In the genomic region with DNA sequence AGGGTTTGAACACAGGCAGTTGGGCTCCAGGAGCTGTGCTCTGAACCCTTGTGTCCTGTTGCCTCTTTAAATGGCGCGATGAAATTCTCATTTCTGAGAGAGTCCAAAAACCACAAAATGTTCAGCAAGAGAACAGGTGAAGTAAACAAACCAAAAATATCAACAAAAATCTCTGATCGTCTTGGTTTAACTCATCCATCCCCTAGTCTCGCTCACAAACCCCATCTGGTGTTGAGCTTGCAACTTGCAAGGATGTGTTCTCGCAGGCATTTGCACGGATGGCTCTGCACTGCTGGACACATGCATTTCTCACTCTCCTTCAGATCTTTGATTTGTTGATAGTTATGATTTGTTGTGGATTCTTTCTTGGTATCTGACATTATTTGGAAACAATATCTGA, we compare ENCODE assay signal across 13 cellular contexts. TPM values are rescaled to one million over a fixed set of nuclear protein-coding genes. Genes with fewer than 3 reads are reported as not detected.
DNase-seq lines count a peak whose midpoint lies in the region; ATAC-seq, FAIRE-seq and TF ChIP-seq lines count a peak whose summit lies in the region.
"Had no signal": no experiment of that assay in that cellular context is flagged by ENCODE, and none has a peak within 500 bp of the region (broad histone marks: within the 10 kb centered on the region; RNA-seq: fewer than 3 reads in every experiment).

No MANE protein-coding gene starts in this region.

- no peak for ATAC-seq in heart right ventricle

- H3K4me3 ChIP-seq in A673 (ENCODE audit: low read depth, low read length, poor library complexity, severe bottlenecking) (no peak overlapping the region), astrocyte of the cerebellum (ENCODE audit: low read depth, low read length) (no peak overlapping the region), small intestine (ENCODE audit: low read depth in 1 of 2, low read length in 2 of 2) (no peak overlapping the region), heart right ventricle (no peak overlapping the region)
- H3K4me3 ChIP-seq: BLaER1 had no signal

- CTCF ChIA-PET in A673 (lab: Charles Lee): no interaction called here

- TF ChIP-seq CTCF in A673 (conservative IDR thresholded peaks at IDR 0.05; ENCODE audit: low read depth, low read length): 0 out of 2 replicates have a peak, but pooled peaks have one; percentile 18
- TF ChIP-seq CTCF in astrocyte of the cerebellum (IDR thresholded peaks at IDR 0.05; ENCODE audit: low read depth, low read length, missing control alignments): peak; percentile 47
- peak in 1 of 9 donors; percentile 7 for TF ChIP-seq CTCF in heart right ventricle (IDR thresholded peaks at IDR 0.05)

- no TSS peak for BruUV-seq in A673 (replicated peaks; lab: Mats Ljungman, UMichigan)

- DNase-seq in A673 (ENCODE audit: low spot score) (no peak), HCEC 1CT (peak; percentile 31), astrocyte of the cerebellum (ENCODE audit: low read depth) (no peak), iris pigment epithelial cell (ENCODE audit: low read depth) (peak; percentile 25), small intestine (no peak), DMS53 treated with DMSO at 0.1 percent for 48 hours (lab: John Stamatoyannopoulos, UW; ENCODE audit: unreplicated experiment) (no peak), SHP77 (lab: John Stamatoyannopoulos, UW) (no peak), heart right ventricle (no peak)
- DNase-seq: activated T-cell treated with anti-CD3 and anti-CD28 coated beads, Interleukin-2, amount 50 U/mL, for 1 hour; SIG-M5 had no signal

- no peaks in the 10 kb centered on the region for H3K9me3 ChIP-seq in A673 (ENCODE audit: low read depth, low read length, poor library complexity, severe bottlenecking)
- H3K9me3 ChIP-seq in small intestine (ENCODE audit: control insufficient read depth, low read depth): no peaks in the 10 kb centered on the region
- no peaks in the 10 kb centered on the region for H3K9me3 ChIP-seq in heart right ventricle

- H3K36me3 ChIP-seq in A673 (ENCODE audit: insufficient read depth, low read length, poor library complexity, severe bottlenecking): no peaks in the 10 kb centered on the region
- H3K36me3 ChIP-seq in small intestine (ENCODE audit: control insufficient read depth in 2 of 2, insufficient read depth in 2 of 2, low read length in 2 of 2): peaks cover 3 to 9% of the 10 kb centered on the region in 2 donors
- peaks cover 0 to 79% (median 0%) of the 10 kb centered on the region in 9 donors for H3K36me3 ChIP-seq in heart right ventricle

- H3K27ac ChIP-seq in A673 (ENCODE audit: low read depth, low read length, poor library complexity, severe bottlenecking): no peak overlapping the region
- H3K27ac ChIP-seq in small intestine (ENCODE audit: low read depth in 1 of 2, low read length in 1 of 2): no peak overlapping the region
- no peak overlapping the region for H3K27ac ChIP-seq in heart right ventricle
- H3K27ac ChIP-seq: BLaER1 had no signal

- in situ Hi-C loops in astrocyte of the cerebellum (cut with HindIII; ENCODE audit: low sequenced_read_pairs): no loop called here

- POLR2A ChIA-PET in A673 (lab: Charles Lee; ENCODE audit: low non-redundant PET): no interaction called here

- H3K27me3 ChIP-seq in A673 (replicated peaks; ENCODE audit: insufficient read depth, low read depth, low read length, poor library complexity) (no peaks in the 10 kb centered on the region), small intestine (ENCODE audit: control insufficient read depth in 2 of 2, insufficient read depth in 2 of 2, low read length in 2 of 2) (no peaks in the 10 kb centered on the region), heart right ventricle (no peaks in the 10 kb centered on the region)
- H3K27me3 ChIP-seq: BLaER1 had no signal

- no peak for FAIRE-seq in small intestine (lab: Jason Lieb, UNC)
- FAIRE-seq: G401.6, urothelium cell line had no signal

- intact Hi-C loops in A673 (cut with micrococcal nuclease; ENCODE audit: unreplicated experiment) (no loop called here), heart right ventricle (cut with DNase I) (no loop called here)

- 84 to 90% (median 85%) methylated on average over 6 of the region's 6 CpGs for WGBS in small intestine, 3 donors
- 87 to 89% methylated on average over 6 of the region's 6 CpGs for WGBS in heart right ventricle, 2 donors

- no peaks in the 10 kb centered on the region for H3K4me1 ChIP-seq in A673 (ENCODE audit: insufficient read depth, low read length, poor library complexity, severe bottlenecking)
- no peaks in the 10 kb centered on the region for H3K4me1 ChIP-seq in small intestine (ENCODE audit: control insufficient read depth in 2 of 2, insufficient read depth in 1 of 2, low read depth in 1 of 2, low read length in 1 of 2)
- peaks cover 0 to 22% (median 12%) of the 10 kb centered on the region in 9 donors for H3K4me1 ChIP-seq in heart right ventricle

RNA-seq across cellular contexts. Expression of a gene that starts 31.1 kb away (rescaled TPM):
- 2.0 and 5.3 TPM in 2 replicates for total RNA-seq in A673 (2021)
- polyA plus RNA-seq in small intestine: 10 to 100 TPM; 26.3 to 54.9 (median 42.5) TPM
- 10 to 100 TPM; 14.5 to 65.1 (median 32.5) TPM for total RNA-seq in heart right ventricle
- polyA plus RNA-seq in heart right ventricle: 10 to 100 TPM; 15.0 to 23.8 TPM

Comparison
In these comparisons a context has a peak if more than half of its experiments do, and no peak if none do; other contexts are left out.
1. DNase-seq: peak in HCEC 1CT (single experiment) and iris pigment epithelial cell (single experiment); none in A673 (single experiment), astrocyte of the cerebellum (single experiment), small intestine (single experiment), DMS53 treated with DMSO at 0.1 percent for 48 hours (single experiment), SHP77 (0 of 2) and heart right ventricle (0 of 2).